24 cellular contexts compared by ENCODE assay signal in genomic region chr20:909641-910040, GRCh38. TPM values are rescaled to one million over a fixed set of nuclear protein-coding genes. Genes with fewer than 3 reads are reported as not detected.
DNase-seq lines count a peak whose midpoint lies in the region; ATAC-seq and TF ChIP-seq lines count a peak whose summit lies in the region.
"Had no signal": no experiment of that assay in that cellular context is flagged by ENCODE, and none has a peak within 500 bp of the region (broad histone marks: within the 10 kb centered on the region; RNA-seq: fewer than 3 reads in every experiment).

No MANE protein-coding gene starts in this region.

- DNase-seq in coronary artery (ENCODE audit: low spot score): no peak
- no peak for DNase-seq in osteoblast (ENCODE audit: insufficient read length, low spot score, missing footprints)
- DNase-seq in spleen: peak; percentile 11
- no peak for DNase-seq in activated CD4-positive, alpha-beta T cell treated with anti-CD3 and anti-CD28 coated beads, Interleukin-2, amount 50 U/mL, for 1 hour
- no peak for DNase-seq in PC-9
- no peak for DNase-seq in hepatocyte (ENCODE audit: low spot score)
- DNase-seq: ACHN; BE2C; C1 segment of cervical spinal cord; Calu3; CD4-positive, alpha-beta memory T cell; CD4-positive, CD25-positive, alpha-beta regulatory T cell; CD8-positive, alpha-beta memory T cell; COR-L47; DMS79 treated with DMSO at 0.1 percent for 48 hours; GF-D8 had no signal

- POLR2A ChIA-PET in PC-9 (lab: Charles Lee; ENCODE audit: unreplicated experiment): no interaction called here

- H3K4me1 ChIP-seq in ACC112 (ENCODE audit: control insufficient read depth, insufficient read depth, low read length, unreplicated experiment): peaks cover 32% of the 10 kb centered on the region
- H3K4me1 ChIP-seq in osteoblast (ENCODE audit: insufficient read depth, low read length): peaks cover 42% of the 10 kb centered on the region
- H3K4me1 ChIP-seq in spleen: peaks cover 0 to 19% (median 2%) of the 10 kb centered on the region in 6 donors
- H3K4me1 ChIP-seq in PC-9 (replicated peaks; ENCODE audit: insufficient read depth): no peaks in the 10 kb centered on the region
- peaks cover 12% of the 10 kb centered on the region for H3K4me1 ChIP-seq in hepatocyte (ENCODE audit: insufficient read depth)
- H3K4me1 ChIP-seq: BE2C had no signal

- H3K9me3 ChIP-seq in osteoblast (ENCODE audit: low read depth, low read length) (no peaks in the 10 kb centered on the region), spleen (no peaks in the 10 kb centered on the region), PC-9 (ENCODE audit: insufficient read depth, low read depth) (no peaks in the 10 kb centered on the region), hepatocyte (ENCODE audit: low read depth) (no peaks in the 10 kb centered on the region)
- H3K9me3 ChIP-seq: A549, BE2C, BLaER1 had no signal

- no peak for ATAC-seq in SK-N-SH treated with all-trans-retinoic acid at 6 μM for 48 hours
- ATAC-seq: GM12878 had no signal

- TF ChIP-seq CTCF in coronary artery (IDR thresholded peaks at IDR 0.05) (no peak), osteoblast (IDR thresholded peaks at IDR 0.05; ENCODE audit: extremely low read depth, low read depth, low read length) (no peak), spleen (IDR thresholded peaks at IDR 0.05 in 8 of 11, conservative IDR thresholded peaks at IDR 0.05 in 3 of 11) (no peak), PC-9 (conservative IDR thresholded peaks at IDR 0.05) (no peak), hepatocyte (IDR thresholded peaks at IDR 0.05; ENCODE audit: poor library complexity) (no peak)

- CTCF ChIA-PET in PC-9 (lab: Charles Lee): no interaction called here

- H3K79me2 ChIP-seq in ACC112 (ENCODE audit: control insufficient read depth, insufficient read depth, low read length, unreplicated experiment): no peaks in the 10 kb centered on the region
- H3K79me2 ChIP-seq in osteoblast (ENCODE audit: insufficient read depth, low read length): no peaks in the 10 kb centered on the region
- no peaks in the 10 kb centered on the region for H3K79me2 ChIP-seq in PC-9 (ENCODE audit: low read depth)
- no peaks in the 10 kb centered on the region for H3K79me2 ChIP-seq in hepatocyte

- H3K36me3 ChIP-seq in ACC112 (ENCODE audit: insufficient read depth, low read length) (no peaks in the 10 kb centered on the region), osteoblast (ENCODE audit: insufficient read depth, low read length) (no peaks in the 10 kb centered on the region), spleen (no peaks in the 10 kb centered on the region), PC-9 (ENCODE audit: low read depth) (no peaks in the 10 kb centered on the region), hepatocyte (replicated peaks; ENCODE audit: insufficient read depth, low read depth) (no peaks in the 10 kb centered on the region)
- H3K36me3 ChIP-seq: BE2C, BLaER1 had no signal

- H3K9me2 ChIP-seq in PC-9 (ENCODE audit: insufficient read depth): no peaks in the 10 kb centered on the region
- H3K9me2 ChIP-seq in hepatocyte (replicated peaks; ENCODE audit: insufficient read depth): no peaks in the 10 kb centered on the region

- peak overlapping the region; percentile 82 for H3K27ac ChIP-seq in ACC112 (ENCODE audit: low read depth, low read length)
- H3K27ac ChIP-seq in coronary artery: peak overlapping the region; percentile 62 to 86
- H3K27ac ChIP-seq in osteoblast (ENCODE audit: low read depth, low read length): peak overlapping the region; percentile 91
- no peak overlapping the region for H3K27ac ChIP-seq in spleen
- no peak overlapping the region for H3K27ac ChIP-seq in PC-9
- no peak overlapping the region for H3K27ac ChIP-seq in hepatocyte
- H3K27ac ChIP-seq: 22Rv1, BLaER1 had no signal

- intact Hi-C loops in spleen (cut with DNase I; ENCODE audit: low total_unique reads) (no loop called here), PC-9 (cut with micrococcal nuclease; ENCODE audit: unreplicated experiment) (no loop called here)

- H3K4me3 ChIP-seq in ACC112 (ENCODE audit: low read depth, low read length) (no peak overlapping the region), coronary artery (no peak overlapping the region), osteoblast (ENCODE audit: insufficient read depth, low read length) (no peak overlapping the region), spleen (no peak overlapping the region), PC-9 (no peak overlapping the region), hepatocyte (no peak overlapping the region)
- H3K4me3 ChIP-seq: A549, BLaER1, GM12878 had no signal

- TF ChIP-seq POLR2A in spleen (IDR thresholded peaks at IDR 0.05): no peak

- no peak overlapping the region for H2AFZ ChIP-seq in ACC112 (ENCODE audit: low read length, unreplicated experiment)
- H2AFZ ChIP-seq in osteoblast (ENCODE audit: low read length): no peak overlapping the region
- no peak overlapping the region for H2AFZ ChIP-seq in PC-9
- H2AFZ ChIP-seq in hepatocyte: no peak overlapping the region

- H3K27me3 ChIP-seq in ACC112 (ENCODE audit: insufficient read depth, low read length) (0 out of 2 replicates have a peak, but pooled peaks cover 4% of the 10 kb centered on the region), osteoblast (ENCODE audit: insufficient read depth, low read length) (no peaks in the 10 kb centered on the region), spleen (replicated peaks in 1 of 7) (peaks cover 0 to 39% (median 0%) of the 10 kb centered on the region in 7 donors), PC-9 (ENCODE audit: insufficient read depth, low read depth) (peaks cover 22% of the 10 kb centered on the region; the same call in 1 of the 2 replicates), hepatocyte (no peaks in the 10 kb centered on the region)
- H3K27me3 ChIP-seq: BE2C, BLaER1 had no signal

- H3K4me2 ChIP-seq in osteoblast (ENCODE audit: insufficient read depth, low read length) (peak overlapping the region; percentile 81), PC-9 (no peak overlapping the region), hepatocyte (no peak overlapping the region)
- H3K4me2 ChIP-seq: BLaER1 had no signal

- 75 to 88% (median 78%) methylated on average over 3 of the region's 3 CpGs for WGBS in spleen, 5 donors
- 73% methylated on average over 3 of the region's 3 CpGs for WGBS in hepatocyte (ENCODE audit: low lambda C conversion rate, missing lambda C conversion rate)

- no TSS peak for BruUV-seq in PC-9 (replicated peaks; lab: Mats Ljungman, UMichigan)

- H3F3A ChIP-seq in PC-9 (ENCODE audit: insufficient read depth, low read depth): no peaks in the 10 kb centered on the region

- H4K20me1 ChIP-seq in osteoblast (ENCODE audit: insufficient read depth, low read length): no peaks in the 10 kb centered on the region
- H4K20me1 ChIP-seq in PC-9 (ENCODE audit: insufficient read depth): no peaks in the 10 kb centered on the region
- no peaks in the 10 kb centered on the region for H4K20me1 ChIP-seq in hepatocyte (ENCODE audit: insufficient read depth, poor library complexity, severe bottlenecking)
- H4K20me1 ChIP-seq: BLaER1 had no signal

TF ChIP-seq in SK-N-SH treated with all-trans-retinoic acid at 6 μM for 48 hours, 23 proteins besides CTCF, POLR2A, EP300 and RAD21:
- no peak for TF ChIP-seq ZFP3 (CRISPR knock-in tag; IDR thresholded peaks at IDR 0.05)
- TF ChIP-seq ZNF70 (CRISPR knock-in tag; IDR thresholded peaks at IDR 0.05): no peak
- no peak for TF ChIP-seq ZC3H10 (CRISPR knock-in tag; IDR thresholded peaks at IDR 0.05)
TF ChIP-seq in SK-N-SH treated with all-trans-retinoic acid at 6 μM for 48 hours: peak in this region for 0.

RNA-seq across cellular contexts. Expression of gene ANGPT4, which starts 6.5 kb away (rescaled TPM):
- total RNA-seq in osteoblast (under 0.01 TPM in 2 replicates), spleen (not detected), PC-9 (2021) (not detected in 2 replicates), hepatocyte (not detected in 2 replicates)
- polyA plus RNA-seq in spleen (under 1 TPM in 2 of 3 donors, not detected in 1; 0.03 to 0.06 TPM), hepatocyte (not detected in 2 replicates)
- total RNA-seq: A172; Calu3; CD4-positive, alpha-beta memory T cell; CD4-positive, CD25-positive, alpha-beta regulatory T cell; CD8-positive, alpha-beta memory T cell; GM12878 had no signal
- polyA plus RNA-seq: AG04450; CD4-positive, alpha-beta memory T cell; CD4-positive, CD25-positive, alpha-beta regulatory T cell; CD8-positive, alpha-beta memory T cell had no signal

Comparison
In these comparisons a context has a peak if more than half of its experiments do, and no peak if none do; other contexts are left out.
1. H3K27ac ChIP-seq: peak in ACC112 (single experiment), coronary artery (2 of 2) and osteoblast (single experiment); none in spleen (0 of 8), PC-9 (single experiment) and hepatocyte (single experiment).